Comparison of ENCODE assay signal across 20 cellular contexts in genomic region chr4:54614094-54614493, GRCh38.
"Had no signal": no experiment of that assay in that cellular context is flagged by ENCODE, and none has a peak within 500 bp of the region (broad histone marks: within the 10 kb centered on the region; RNA-seq: fewer than 3 reads in every experiment).

No MANE protein-coding gene starts in this region.

- H3K36me3 Mint-ChIP-seq: immature natural killer cell; naive thymus-derived CD4-positive, alpha-beta T cell had no signal

- DNase-seq: activated CD4-positive, alpha-beta T cell treated with anti-CD3 and anti-CD28 coated beads for 1 hour; activated CD4-positive, alpha-beta T cell treated with anti-CD3 and anti-CD28 coated beads, Interleukin-2, amount 50 U/mL, for 1 hour; activated CD8-positive, alpha-beta T cell treated with anti-CD3 and anti-CD28 coated beads, Interleukin-2, amount 10 ng/mL, durations not matched to agents 7 days and 5 days; activated gamma-delta T cell treated with Interleukin-2 at 50 U/mL for 16 hours; aorta; central memory CD4-positive, alpha-beta T cell; dermis blood vessel endothelial cell; effector CD8-positive, alpha-beta T cell; glutamatergic neuron; immature natural killer cell; naive thymus-derived CD4-positive, alpha-beta T cell; spleen; stimulated activated CD4-positive, alpha-beta T cell treated with anti-CD3 and anti-CD28 coated beads, Interleukin-4, amount 100 ng/mL, for 1 hour; stimulated activated naive CD4-positive, alpha-beta T cell; testis; upper lobe of left lung had no signal

- H3K27me3 ChIP-seq: hepatocyte, spleen, testis, upper lobe of left lung had no signal

- H3K27ac ChIP-seq: hepatocyte, spleen, testis, upper lobe of left lung had no signal

- H3K4me3 ChIP-seq: hepatocyte, spleen, testis, upper lobe of left lung had no signal

- H3K4me3 Mint-ChIP-seq: activated CD8-positive, alpha-beta T cell treated with anti-CD3 and anti-CD28 coated beads, Interleukin-2, amount 10 ng/mL, durations not matched to agents 7 days and 5 days; immature natural killer cell; naive thymus-derived CD4-positive, alpha-beta T cell; neural crest cell; T-helper 2 cell treated with Interferon-gamma antibody and Interleukin-4, amounts not matched to agents 5 μg/mL and 100 μg/mL, for 36 hours had no signal

- H3K9me3 Mint-ChIP-seq: activated naive CD4-positive, alpha-beta T cell treated with anti-CD3 and anti-CD28 coated beads, Interleukin-2, amount 50 U/mL, for 72 hours; immature natural killer cell; neural crest cell; T-helper 2 cell treated with Interferon-gamma antibody and Interleukin-4, amounts not matched to agents 5 μg/mL and 100 μg/mL, for 36 hours had no signal

- H3K4me1 ChIP-seq: spleen, testis, upper lobe of left lung had no signal

- H3K27ac Mint-ChIP-seq: activated CD8-positive, alpha-beta T cell treated with anti-CD3 and anti-CD28 coated beads, Interleukin-2, amount 10 ng/mL, durations not matched to agents 7 days and 5 days; activated naive CD4-positive, alpha-beta T cell treated with anti-CD3 and anti-CD28 coated beads, Interleukin-2, amount 50 U/mL, for 72 hours; immature natural killer cell; naive thymus-derived CD4-positive, alpha-beta T cell; T-helper 2 cell treated with Interferon-gamma antibody and Interleukin-4, amounts not matched to agents 5 μg/mL and 100 μg/mL, for 36 hours had no signal

- H3K4me1 Mint-ChIP-seq: immature natural killer cell; naive thymus-derived CD4-positive, alpha-beta T cell; neural crest cell had no signal

- H3K36me3 ChIP-seq: spleen, upper lobe of left lung had no signal

- H3K9me3 ChIP-seq: spleen, testis, upper lobe of left lung had no signal
